27 cellular contexts compared by ENCODE assay signal in genomic region chr2:124343827-124344498, GRCh38.
"Had no signal": no experiment of that assay in that cellular context is flagged by ENCODE, and none has a peak within 500 bp of the region (broad histone marks: within the 10 kb centered on the region; RNA-seq: fewer than 3 reads in every experiment).

No MANE protein-coding gene starts in this region.

- H3K27me3 Mint-ChIP-seq: activated CD8-positive, alpha-beta T cell treated with anti-CD3 and anti-CD28 coated beads for 36 hours; activated naive CD8-positive, alpha-beta T cell; activated T-helper 17 cell treated with anti-CD3 and anti-CD28 coated beads, Interleukin-2, amount 50 U/mL, for 72 hours; central memory CD8-positive, alpha-beta T cell; dendritic cell treated with granulocyte-macrophage colony-stimulating factor and Interleukin-4, amounts not matched to agents 40 ng/mL and 50 ng/mL, for 4 days had no signal

- H3K27ac Mint-ChIP-seq: activated CD8-positive, alpha-beta T cell treated with anti-CD3 and anti-CD28 coated beads for 36 hours; activated naive CD8-positive, alpha-beta T cell; activated T-helper 17 cell treated with anti-CD3 and anti-CD28 coated beads, Interleukin-2, amount 50 U/mL, for 72 hours; dendritic cell treated with granulocyte-macrophage colony-stimulating factor and Interleukin-4, amounts not matched to agents 40 ng/mL and 50 ng/mL, for 4 days; endodermal cell had no signal

- H3K36me3 Mint-ChIP-seq: activated naive CD8-positive, alpha-beta T cell had no signal

- DNase-seq: activated CD4-positive, alpha-beta T cell treated with anti-CD3 and anti-CD28 coated beads for 4 hours; activated CD4-positive, alpha-beta T cell treated with anti-CD3 and anti-CD28 coated beads, Interleukin-2, amount 50 U/mL, for 1 hour; activated CD4-positive, alpha-beta T cell treated with anti-CD3 and anti-CD28 coated beads, Interleukin-2, amount 50 U/mL, for 48 hours; activated CD4-positive, CD25-positive, alpha-beta regulatory T cell; activated CD4-positive, CD25-positive, alpha-beta regulatory T cell treated with anti-CD3 and anti-CD28 coated beads, Interleukin-2, amount 50 U/mL, for 72 hours; activated CD8-positive, alpha-beta memory T cell treated with anti-CD3 and anti-CD28 coated beads for 24 hours; activated CD8-positive, alpha-beta T cell treated with anti-CD3 and anti-CD28 coated beads for 36 hours; activated effector memory CD4-positive, alpha-beta T cell treated with Interleukin-2 at 50 U/mL for 16 hours; activated gamma-delta T cell treated with Interleukin-2 at 50 U/mL for 16 hours; activated naive CD4-positive, alpha-beta T cell treated with anti-CD3 and anti-CD28 coated beads, Interleukin-2, amount 50 U/mL, for 16 hours; activated naive CD4-positive, alpha-beta T cell treated with Interleukin-2 at 50 U/mL for 16 hours; activated T-cell treated with anti-CD3 and anti-CD28 coated beads, Interleukin-2, amount 50 U/mL, for 4 hours; amniotic stem cell; anterior cingulate cortex; brain microvascular endothelial cell; dorsolateral prefrontal cortex; effector memory CD4-positive, alpha-beta T cell; endodermal cell; foreskin keratinocyte; gastrocnemius medialis; glutamatergic neuron; heart left ventricle; T-helper 2 cell had no signal

- ATAC-seq: activated CD8-positive, alpha-beta T cell treated with anti-CD3 and anti-CD28 coated beads for 36 hours; activated T-cell treated with anti-CD3 and anti-CD28 coated beads, Interleukin-2, amount 50 U/mL, for 4 hours; activated T-helper 17 cell treated with anti-CD3 and anti-CD28 coated beads, Interleukin-2, amount 50 U/mL, for 72 hours; foreskin keratinocyte; gastrocnemius medialis; heart left ventricle had no signal

- H3K4me3 Mint-ChIP-seq: activated CD8-positive, alpha-beta T cell treated with anti-CD3 and anti-CD28 coated beads for 36 hours; activated naive CD8-positive, alpha-beta T cell; activated T-cell treated with anti-CD3 and anti-CD28 coated beads, Interleukin-2, amount 50 U/mL, for 4 hours; activated T-helper 17 cell treated with anti-CD3 and anti-CD28 coated beads, Interleukin-2, amount 50 U/mL, for 72 hours; central memory CD8-positive, alpha-beta T cell; dendritic cell treated with granulocyte-macrophage colony-stimulating factor and Interleukin-4, amounts not matched to agents 40 ng/mL and 50 ng/mL, for 4 days; endodermal cell had no signal

- H3K4me1 Mint-ChIP-seq: activated T-helper 17 cell treated with anti-CD3 and anti-CD28 coated beads, Interleukin-2, amount 50 U/mL, for 72 hours; central memory CD8-positive, alpha-beta T cell had no signal
